Comparison of ENCODE assay signal across 11 cellular contexts in the genomic region with DNA sequence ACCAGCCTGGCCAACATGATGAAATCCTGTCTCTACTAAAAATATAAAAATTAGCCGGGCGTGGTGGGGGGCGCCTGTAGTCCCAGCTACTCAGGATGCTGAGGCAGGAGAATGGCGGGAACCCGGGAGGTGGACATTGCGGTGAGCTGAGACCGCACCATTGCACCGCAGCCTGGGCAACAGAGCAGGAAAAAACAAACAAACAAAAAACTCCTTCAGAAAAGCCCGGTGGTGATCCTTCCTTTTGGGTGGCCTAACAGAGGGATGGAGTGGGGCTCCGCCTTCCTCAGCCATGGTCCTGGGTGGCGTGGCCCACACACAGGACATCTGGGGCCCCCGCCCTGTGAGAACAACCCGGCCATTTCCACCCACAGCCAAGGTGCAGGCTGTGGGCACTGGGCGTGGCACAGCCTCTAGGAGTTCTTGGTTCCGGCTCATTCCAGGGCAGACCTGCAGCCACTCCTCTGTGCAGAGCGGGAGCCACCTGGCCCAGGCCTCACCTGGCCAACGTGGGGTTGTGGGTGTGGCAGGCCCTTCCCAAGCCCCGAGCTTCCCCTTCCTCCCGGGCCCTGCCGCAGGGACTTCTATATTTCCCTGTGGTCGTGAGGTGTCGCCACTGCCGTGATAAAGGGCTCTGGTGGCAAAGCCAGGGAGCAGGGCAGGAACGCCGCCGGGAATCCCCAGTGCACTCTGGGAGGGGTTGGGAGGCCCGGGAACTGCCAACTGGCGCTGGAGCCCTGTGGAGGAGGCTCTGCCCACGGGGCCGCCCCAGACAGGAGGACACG. TPM values are rescaled to one million over a fixed set of nuclear protein-coding genes. Genes with fewer than 3 reads are reported as not detected.
A peak's percentile ranks its signal among the peaks of the same experiment; 100 is the strongest.
DNase-seq lines count a peak whose midpoint lies in the region; ATAC-seq and TF ChIP-seq lines count a peak whose summit lies in the region.
"Had no signal": no experiment of that assay in that cellular context is flagged by ENCODE, and none has a peak within 500 bp of the region (broad histone marks: within the 10 kb centered on the region; RNA-seq: fewer than 3 reads in every experiment).

No MANE protein-coding gene starts in this region.

- H3K4me1 Mint-ChIP-seq in MCF 10A (ENCODE audit: insufficient read depth, unreplicated experiment) = peaks cover 7% of the 10 kb centered on the region
- peaks cover 8% of the 10 kb centered on the region for H3K4me1 Mint-ChIP-seq in activated T-helper 2 cell treated with anti-CD3 and anti-CD28 coated beads, Interferon-gamma antibody, Interleukin-2, Interleukin-4, amounts not matched to agents 10 μg/mL and 5 μg/mL and 100 μg/mL, durations not matched to agents 14 hours and 24 hours and 36 hours (ENCODE audit: low read depth)

- H3K9me3 Mint-ChIP-seq in MCF 10A (ENCODE audit: unreplicated experiment) = no peaks in the 10 kb centered on the region
- no peaks in the 10 kb centered on the region for H3K9me3 Mint-ChIP-seq in activated T-helper 2 cell treated with anti-CD3 and anti-CD28 coated beads, Interferon-gamma antibody, Interleukin-2, Interleukin-4, amounts not matched to agents 10 μg/mL and 5 μg/mL and 100 μg/mL, durations not matched to agents 14 hours and 24 hours and 36 hours
- H3K9me3 Mint-ChIP-seq: naive thymus-derived CD8-positive, alpha-beta T cell; stimulated activated memory B cell treated with anti-CD40 and anti-IgM and Interleukin-4, amounts not matched to agents 10 μg/mL and 1 μg/mL and 100 μg/mL, for 72 hours had no signal

- POLR2A ChIA-PET in MCF 10A (lab: Yijun Ruan, JAX) = interaction anchor here (0.6 to 1.5 kb wide), 3 partner anchors 9 to 60 kb away, joined by 3 to 5 read pairs (median 3); no protein-coding TSS in a partner anchor

- H3K27me3 ChIP-seq in right atrium auricular region = no peaks in the 10 kb centered on the region

- TF ChIP-seq CTCF in right atrium auricular region (IDR thresholded peaks at IDR 0.05) (no peak), MCF 10A (IDR thresholded peaks at IDR 0.05; ENCODE audit: unreplicated experiment) (no peak), GM10266 (IDR thresholded peaks at IDR 0.05; ENCODE audit: control insufficient read depth, insufficient read depth, low read depth, missing control alignments) (no peak)

- H3K27ac Mint-ChIP-seq in MCF 10A (ENCODE audit: low read depth, unreplicated experiment) = no peak overlapping the region
- H3K27ac Mint-ChIP-seq in activated T-helper 2 cell treated with anti-CD3 and anti-CD28 coated beads, Interferon-gamma antibody, Interleukin-2, Interleukin-4, amounts not matched to agents 10 μg/mL and 5 μg/mL and 100 μg/mL, durations not matched to agents 14 hours and 24 hours and 36 hours = no peak overlapping the region
- H3K27ac Mint-ChIP-seq: stimulated activated memory B cell treated with anti-CD40 and anti-IgM and Interleukin-4, amounts not matched to agents 10 μg/mL and 1 μg/mL and 100 μg/mL, for 72 hours had no signal

- DNase-seq in Right ventricle myocardium inferior (ENCODE audit: missing footprints) = peak; percentile 50
- no peak for DNase-seq in right atrium auricular region (ENCODE audit: low spot score)
- peak; percentile 64 for DNase-seq in MCF 10A (ENCODE audit: unreplicated experiment)
- DNase-seq in medulla oblongata (ENCODE audit: extremely low spot score) = peak; percentile 77
- peak; percentile 73 for DNase-seq in ureter (ENCODE audit: low spot score)
- DNase-seq in mesenteric fat pad (ENCODE audit: low spot score) = no peak
- no peak for DNase-seq in GM10266 (ENCODE audit: extremely low spot score)
- DNase-seq in activated T-helper 2 cell treated with anti-CD3 and anti-CD28 coated beads, Interferon-gamma antibody, Interleukin-2, Interleukin-4, amounts not matched to agents 10 μg/mL and 5 μg/mL and 100 μg/mL, durations not matched to agents 14 hours and 24 hours and 36 hours (ENCODE audit: low spot score) = no peak
- DNase-seq: naive thymus-derived CD8-positive, alpha-beta T cell; NCI-H1092 treated with DMSO at 0.1 percent for 48 hours had no signal

- CTCF ChIA-PET in MCF 10A (lab: Yijun Ruan, JAX) = interaction anchor here (0.6 to 2.0 kb wide), 10 partner anchors 7 to 317 kb away, joined by 3 to 6 read pairs (median 3); a partner anchor contains a TSS

- no peak overlapping the region for H3K4me3 Mint-ChIP-seq in MCF 10A (ENCODE audit: unreplicated experiment)
- no peak overlapping the region for H3K4me3 Mint-ChIP-seq in activated T-helper 2 cell treated with anti-CD3 and anti-CD28 coated beads, Interferon-gamma antibody, Interleukin-2, Interleukin-4, amounts not matched to agents 10 μg/mL and 5 μg/mL and 100 μg/mL, durations not matched to agents 14 hours and 24 hours and 36 hours (ENCODE audit: low read depth)
- H3K4me3 Mint-ChIP-seq: stimulated activated memory B cell treated with anti-CD40 and anti-IgM and Interleukin-4, amounts not matched to agents 10 μg/mL and 1 μg/mL and 100 μg/mL, for 72 hours had no signal

- no peaks in the 10 kb centered on the region for H3K36me3 Mint-ChIP-seq in MCF 10A (ENCODE audit: insufficient read depth, unreplicated experiment)
- peaks cover 3% of the 10 kb centered on the region for H3K36me3 Mint-ChIP-seq in activated T-helper 2 cell treated with anti-CD3 and anti-CD28 coated beads, Interferon-gamma antibody, Interleukin-2, Interleukin-4, amounts not matched to agents 10 μg/mL and 5 μg/mL and 100 μg/mL, durations not matched to agents 14 hours and 24 hours and 36 hours (ENCODE audit: low read depth)
- H3K36me3 Mint-ChIP-seq: naive thymus-derived CD8-positive, alpha-beta T cell had no signal

- H3K9me3 ChIP-seq in right atrium auricular region = no peaks in the 10 kb centered on the region

- no peaks in the 10 kb centered on the region for H3K27me3 Mint-ChIP-seq in MCF 10A (ENCODE audit: insufficient read depth, unreplicated experiment)
- no peaks in the 10 kb centered on the region for H3K27me3 Mint-ChIP-seq in activated T-helper 2 cell treated with anti-CD3 and anti-CD28 coated beads, Interferon-gamma antibody, Interleukin-2, Interleukin-4, amounts not matched to agents 10 μg/mL and 5 μg/mL and 100 μg/mL, durations not matched to agents 14 hours and 24 hours and 36 hours (ENCODE audit: low read depth)
- H3K27me3 Mint-ChIP-seq: naive thymus-derived CD8-positive, alpha-beta T cell; stimulated activated memory B cell treated with anti-CD40 and anti-IgM and Interleukin-4, amounts not matched to agents 10 μg/mL and 1 μg/mL and 100 μg/mL, for 72 hours had no signal

- intact Hi-C loops in Right ventricle myocardium inferior (cut with DNase I) (no loop called here), MCF 10A (cut with micrococcal nuclease) (no loop called here)
- intact Hi-C loops in activated T-helper 2 cell treated with anti-CD3 and anti-CD28 coated beads, Interferon-gamma antibody, Interleukin-2, Interleukin-4, amounts not matched to agents 10 μg/mL and 5 μg/mL and 100 μg/mL, durations not matched to agents 14 hours and 24 hours and 36 hours (cut with micrococcal nuclease) = loop anchor here (10.0 kb wide), 1 partner anchor 131 kb away; a partner anchor contains a TSS

- BruUV-seq in MCF 10A (replicated peaks; lab: Mats Ljungman, UMichigan) = no TSS peak

- peaks cover 0 to 10% of the 10 kb centered on the region in 2 donors for H3K4me1 ChIP-seq in right atrium auricular region

- no peak for ATAC-seq in Right ventricle myocardium inferior
- ATAC-seq: naive thymus-derived CD8-positive, alpha-beta T cell; stimulated activated memory B cell treated with anti-CD40 and anti-IgM and Interleukin-4, amounts not matched to agents 10 μg/mL and 1 μg/mL and 100 μg/mL, for 72 hours had no signal

- H3K4me3 ChIP-seq in right atrium auricular region = no peak overlapping the region

- no peak overlapping the region for H3K27ac ChIP-seq in right atrium auricular region

- no peaks in the 10 kb centered on the region for H3K36me3 ChIP-seq in right atrium auricular region

RNA-seq across cellular contexts. Expression of a gene that starts 37.6 kb away (rescaled TPM):
- 19.1 TPM for total RNA-seq in Right ventricle myocardium inferior
- total RNA-seq in right atrium auricular region = 10 to 100 TPM; 16.1 to 19.7 TPM
- 32.6 and 43.9 TPM in 2 replicates for total RNA-seq in MCF 10A (2022)
- total RNA-seq in ureter = 43.4 TPM
- total RNA-seq in mesenteric fat pad = 29.8 TPM
- 32.2 and 35.9 TPM in 2 replicates for total RNA-seq in activated T-helper 2 cell treated with anti-CD3 and anti-CD28 coated beads, Interferon-gamma antibody, Interleukin-2, Interleukin-4, amounts not matched to agents 10 μg/mL and 5 μg/mL and 100 μg/mL, durations not matched to agents 14 hours and 24 hours and 36 hours

RNA-seq across cellular contexts. Expression of a gene that starts 40.6 kb away (rescaled TPM):
- total RNA-seq in Right ventricle myocardium inferior (10.0 TPM), right atrium auricular region (1 to 10 TPM; 4.2 to 7.7 TPM), MCF 10A (2022) (7.0 and 10.5 TPM in 2 replicates), ureter (20.6 TPM), mesenteric fat pad (19.2 TPM)
- total RNA-seq in activated T-helper 2 cell treated with anti-CD3 and anti-CD28 coated beads, Interferon-gamma antibody, Interleukin-2, Interleukin-4, amounts not matched to agents 10 μg/mL and 5 μg/mL and 100 μg/mL, durations not matched to agents 14 hours and 24 hours and 36 hours = 62.8 and 65.2 TPM in 2 replicates

Comparison
In these comparisons a context has a peak if more than half of its experiments do, and no peak if none do; other contexts are left out.
1. DNase-seq: peak in Right ventricle myocardium inferior (single experiment), MCF 10A (single experiment), medulla oblongata (single experiment) and ureter (single experiment); none in right atrium auricular region (single experiment), mesenteric fat pad (single experiment), GM10266 (single experiment) and activated T-helper 2 cell treated with anti-CD3 and anti-CD28 coated beads, Interferon-gamma antibody, Interleukin-2, Interleukin-4, amounts not matched to agents 10 μg/mL and 5 μg/mL and 100 μg/mL, durations not matched to agents 14 hours and 24 hours and 36 hours (single experiment).